Comparison of ENCODE assay signal across 17 cellular contexts in the genomic region with DNA sequence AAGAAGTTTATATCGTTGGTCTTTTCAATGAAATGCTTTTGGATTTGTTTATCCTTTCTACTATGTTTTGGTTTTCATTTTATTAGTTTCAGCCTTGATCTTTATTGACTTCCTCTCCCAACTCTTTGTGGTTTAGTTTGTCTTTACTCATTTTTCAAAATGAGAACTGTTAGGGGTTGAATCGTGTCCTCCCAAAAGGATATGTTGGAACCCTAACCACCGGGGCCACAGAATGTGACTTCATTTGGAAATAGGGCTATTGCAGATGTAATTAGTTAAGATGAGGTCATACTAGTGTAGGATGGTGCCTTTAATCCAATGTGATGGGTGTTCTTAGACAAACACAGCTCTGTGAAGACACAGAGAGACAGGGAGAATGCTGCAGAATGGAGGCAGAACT.
A peak's percentile ranks its signal among the peaks of the same experiment; 100 is the strongest.
DNase-seq lines count a peak whose midpoint lies in the region; ATAC-seq and TF ChIP-seq lines count a peak whose summit lies in the region.
"Had no signal": no experiment of that assay in that cellular context is flagged by ENCODE, and none has a peak within 500 bp of the region (broad histone marks: within the 10 kb centered on the region; RNA-seq: fewer than 3 reads in every experiment).

No MANE protein-coding gene starts in this region.

- H2BK20ac ChIP-seq in H9 (ENCODE audit: low read depth, low read length, poor library complexity, severe bottlenecking), result no peak overlapping the region

- H3K9ac ChIP-seq in H9 (ENCODE audit: extremely low read depth, insufficient read length, low read length), result no peak overlapping the region

- no peaks in the 10 kb centered on the region for H3K79me1 ChIP-seq in H9 (ENCODE audit: insufficient read depth, low read depth, low read length, poor library complexity, severe bottlenecking)

- peaks cover 23 to 34% of the 10 kb centered on the region in 2 experiments for H3K9me3 Mint-ChIP-seq in H9
- peaks cover 6% of the 10 kb centered on the region for H3K9me3 Mint-ChIP-seq in activated T-helper 17 cell treated with anti-CD3 and anti-CD28 coated beads, Interleukin-2, amount 50 U/mL, for 72 hours
- H3K9me3 Mint-ChIP-seq in CD4-positive, alpha-beta memory T cell, result peaks cover 3 to 26% (median 16%) of the 10 kb centered on the region in 8 donors

- no peak overlapping the region for H3K18ac ChIP-seq in H9 (ENCODE audit: insufficient read length, low read depth, low read length)

- H3K36me3 Mint-ChIP-seq in H9 (ENCODE audit: insufficient read depth in 1 of 3, low read depth in 3 of 3), result peaks cover 9 to 20% (median 11%) of the 10 kb centered on the region in 3 experiments
- H3K36me3 Mint-ChIP-seq in activated T-helper 17 cell treated with anti-CD3 and anti-CD28 coated beads, Interleukin-2, amount 50 U/mL, for 72 hours (ENCODE audit: low read depth), result no peaks in the 10 kb centered on the region
- H3K36me3 Mint-ChIP-seq in CD4-positive, alpha-beta memory T cell, result peaks cover 6 to 7% of the 10 kb centered on the region in 2 donors

- no peak overlapping the region for H4K5ac ChIP-seq in H9 (ENCODE audit: insufficient read length, low read depth, low read length)

- no peaks in the 10 kb centered on the region for H3K36me3 ChIP-seq in BJ (ENCODE audit: control insufficient read depth, insufficient read depth, low read length)
- no peaks in the 10 kb centered on the region for H3K36me3 ChIP-seq in CD4-positive, alpha-beta memory T cell (ENCODE audit: insufficient read depth, low read length)

- H3K27me3 Mint-ChIP-seq in H9 (ENCODE audit: low read depth), result no peaks in the 10 kb centered on the region; the same call in 1 of the 2 replicates
- H3K27me3 Mint-ChIP-seq in activated T-helper 17 cell treated with anti-CD3 and anti-CD28 coated beads, Interleukin-2, amount 50 U/mL, for 72 hours, result peaks cover 9% of the 10 kb centered on the region
- H3K27me3 Mint-ChIP-seq in CD4-positive, alpha-beta memory T cell, result peaks cover 4 to 14% of the 10 kb centered on the region in 2 donors

- no peaks in the 10 kb centered on the region for H3K79me2 ChIP-seq in H9 (ENCODE audit: insufficient read depth, low read length)

- no peak overlapping the region for H3K4ac ChIP-seq in H9 (ENCODE audit: low read depth, low read length)

- peak; percentile 84 for ATAC-seq in activated T-helper 17 cell treated with anti-CD3 and anti-CD28 coated beads, Interleukin-2, amount 50 U/mL, for 72 hours (replicated peaks)
- ATAC-seq in GM19324 (IDR thresholded peaks at IDR 0.05; ENCODE audit: low FRiP score, unreplicated experiment) (no peak), left cardiac atrium (no peak)
- ATAC-seq: CD8-positive, alpha-beta T cell; K562 had no signal

- H3K4me3 Mint-ChIP-seq in H9, result no peak overlapping the region
- peak overlapping the region; percentile 1 for H3K4me3 Mint-ChIP-seq in activated T-helper 17 cell treated with anti-CD3 and anti-CD28 coated beads, Interleukin-2, amount 50 U/mL, for 72 hours
- no peak overlapping the region for H3K4me3 Mint-ChIP-seq in CD4-positive, alpha-beta memory T cell
- H3K4me3 Mint-ChIP-seq: CD8-positive, alpha-beta T cell had no signal

- no peak overlapping the region for H4K8ac ChIP-seq in H9 (replicated peaks; ENCODE audit: insufficient read length, low read depth, low read length)

- H3K27me3 ChIP-seq in BJ (ENCODE audit: control insufficient read depth, insufficient read depth, low read length) (peaks cover 6% of the 10 kb centered on the region), H9 (ENCODE audit: insufficient read depth, low read length) (no peaks in the 10 kb centered on the region)
- H3K27me3 ChIP-seq in CD4-positive, alpha-beta memory T cell (ENCODE audit: insufficient read depth, low read length), result no peaks in the 10 kb centered on the region

- H3K9me3 ChIP-seq in H9 (ENCODE audit: control insufficient read depth, low read depth, low read length), result peaks cover 10% of the 10 kb centered on the region
- peaks cover 0 to 8% of the 10 kb centered on the region in 2 donors for H3K9me3 ChIP-seq in CD4-positive, alpha-beta memory T cell (ENCODE audit: control insufficient read depth in 1 of 2, low read length in 2 of 2)

- no peak overlapping the region for H2AFZ ChIP-seq in H9 (ENCODE audit: low read length)

- no peak overlapping the region for H2BK5ac ChIP-seq in H9 (ENCODE audit: insufficient read length, low read length)

- WGBS in H9 (ENCODE audit: extremely low coverage, insufficient read length, low lambda C conversion rate), result no CpG with 5 or more reads among the region's 3 CpGs

- POLR2A ChIA-PET in BJ (lab: Charles Lee), result no interaction called here
- POLR2A ChIA-PET in HEK293T (lab: Yijun Ruan, JAX), result no interaction called here
- POLR2A ChIA-PET in CD4-positive, alpha-beta memory T cell (lab: Charles Lee; ENCODE audit: partially characterized antibody), result no interaction called here

- CTCF ChIA-PET in BJ (lab: Yijun Ruan, JAX) (interaction anchor here (0.6 kb wide), 1 partner anchor 581 kb away, joined by 3 read pairs; no protein-coding TSS in a partner anchor), HEK293T (lab: Yijun Ruan, JAX) (no interaction called here)
- CTCF ChIA-PET in CD4-positive, alpha-beta memory T cell (lab: Charles Lee; ENCODE audit: partially characterized antibody), result no interaction called here

- DNase-seq in BJ (ENCODE audit: low read depth), result peak; percentile 8
- DNase-seq in H9, result no peak
- DNase-seq in NOMO-1 treated with dmso at 0.1 percent for 144 hours (lab: John Stamatoyannopoulos, UW; ENCODE audit: unreplicated experiment), result peak; percentile 57
- DNase-seq in left cardiac atrium, result no peak
- DNase-seq in HEK293T (ENCODE audit: extremely low spot score), result no peak
- no peak for DNase-seq in CD4-positive, alpha-beta memory T cell
- DNase-seq: CD8-positive, alpha-beta T cell; DND-41; NCI-H1105 treated with DMSO at 0.1 percent for 48 hours; NCI-H187; NCI-H2171; NCI-H446 treated with DMSO at 0.1 percent for 48 hours; NCI-H748 treated with DMSO at 0.1 percent for 48 hours; SHP77 had no signal

- no peak overlapping the region for H3K4me3 ChIP-seq in BJ (ENCODE audit: low read depth, low read length)
- H3K4me3 ChIP-seq in CD4-positive, alpha-beta memory T cell (ENCODE audit: low read length in 2 of 2), result no peak overlapping the region
- H3K4me3 ChIP-seq: K562 had no signal

- peak overlapping the region; percentile 55 for H2BK12ac ChIP-seq in H9 (ENCODE audit: insufficient read length, low read depth, low read length)

- no peak overlapping the region for H3K27ac Mint-ChIP-seq in H9
- H3K27ac Mint-ChIP-seq in activated T-helper 17 cell treated with anti-CD3 and anti-CD28 coated beads, Interleukin-2, amount 50 U/mL, for 72 hours, result peak overlapping the region; percentile 72
- H3K27ac Mint-ChIP-seq in CD4-positive, alpha-beta memory T cell, result no peak overlapping the region
- H3K27ac Mint-ChIP-seq: CD8-positive, alpha-beta T cell had no signal

- no peak for TF ChIP-seq CTCF in BJ (IDR thresholded peaks at IDR 0.05; ENCODE audit: insufficient read depth, low read depth, low read length)
- no peak for TF ChIP-seq CTCF in H9 (conservative IDR thresholded peaks at IDR 0.05)

- H3K56ac ChIP-seq in H9 (ENCODE audit: insufficient read length, low read depth, low read length), result no peak overlapping the region

- H3K23ac ChIP-seq in H9 (ENCODE audit: insufficient read length, low read depth, low read length), result no peak overlapping the region

- no peaks in the 10 kb centered on the region for H3K23me2 ChIP-seq in H9 (ENCODE audit: insufficient read length, low read depth, low read length, poor library complexity, severe bottlenecking)

- H3K4me1 ChIP-seq in H9 (ENCODE audit: insufficient read depth, low read length), result no peaks in the 10 kb centered on the region
- no peaks in the 10 kb centered on the region for H3K4me1 ChIP-seq in CD4-positive, alpha-beta memory T cell (ENCODE audit: insufficient read depth, low read length)

- H3K4me1 Mint-ChIP-seq in H9, result peaks cover 4 to 13% of the 10 kb centered on the region in 2 experiments
- peaks cover 7% of the 10 kb centered on the region for H3K4me1 Mint-ChIP-seq in activated T-helper 17 cell treated with anti-CD3 and anti-CD28 coated beads, Interleukin-2, amount 50 U/mL, for 72 hours
- no peaks in the 10 kb centered on the region for H3K4me1 Mint-ChIP-seq in CD4-positive, alpha-beta memory T cell

- H3K4me2 ChIP-seq in H9 (ENCODE audit: insufficient read depth, insufficient read length, low read length), result no peak overlapping the region

- no peak overlapping the region for H2BK120ac ChIP-seq in H9 (ENCODE audit: low read depth, low read length, poor library complexity, severe bottlenecking)

- no peaks in the 10 kb centered on the region for H4K20me1 ChIP-seq in H9 (ENCODE audit: control insufficient read depth, insufficient read depth, insufficient read length)

- no peak overlapping the region for H3T11ph ChIP-seq in H9 (ENCODE audit: low read length)

- no peak overlapping the region for H3K14ac ChIP-seq in H9 (ENCODE audit: insufficient read depth, low read length)

- H2AK5ac ChIP-seq in H9 (ENCODE audit: insufficient read length, low read length), result no peak overlapping the region

- H3K27ac ChIP-seq in H9 (ENCODE audit: insufficient read length, low read depth, low read length), result no peak overlapping the region
- no peak overlapping the region for H3K27ac ChIP-seq in CD4-positive, alpha-beta memory T cell (ENCODE audit: low read depth, low read length)

- no peak overlapping the region for H2BK15ac ChIP-seq in H9 (ENCODE audit: low read depth, low read length)

- no peak overlapping the region for H4K91ac ChIP-seq in H9 (ENCODE audit: insufficient read length, low read depth, low read length)

- intact Hi-C loops in left cardiac atrium (cut with DNase I), result no loop called here
- intact Hi-C loops in CD4-positive, alpha-beta memory T cell (cut with micrococcal nuclease), result no loop called here

TF ChIP-seq in HEK293T, 16 proteins besides CTCF, POLR2A, EP300 and RAD21:
- TF ChIP-seq ELF4 (IDR thresholded peaks at IDR 0.05), result no peak
- no peak for TF ChIP-seq FOXM1 (IDR thresholded peaks at IDR 0.05; ENCODE audit: borderline replicate concordance)
- no peak for TF ChIP-seq ARNT (IDR thresholded peaks at IDR 0.05)

Comparison
In these comparisons a context has a peak if more than half of its experiments do, and no peak if none do; other contexts are left out.
1. DNase-seq: peak in BJ (single experiment) and NOMO-1 treated with dmso at 0.1 percent for 144 hours (single experiment); none in H9 (single experiment), left cardiac atrium (single experiment), HEK293T (single experiment) and CD4-positive, alpha-beta memory T cell (0 of 5).